Comparison of ENCODE assay signal across 30 cellular contexts in the genomic region with DNA sequence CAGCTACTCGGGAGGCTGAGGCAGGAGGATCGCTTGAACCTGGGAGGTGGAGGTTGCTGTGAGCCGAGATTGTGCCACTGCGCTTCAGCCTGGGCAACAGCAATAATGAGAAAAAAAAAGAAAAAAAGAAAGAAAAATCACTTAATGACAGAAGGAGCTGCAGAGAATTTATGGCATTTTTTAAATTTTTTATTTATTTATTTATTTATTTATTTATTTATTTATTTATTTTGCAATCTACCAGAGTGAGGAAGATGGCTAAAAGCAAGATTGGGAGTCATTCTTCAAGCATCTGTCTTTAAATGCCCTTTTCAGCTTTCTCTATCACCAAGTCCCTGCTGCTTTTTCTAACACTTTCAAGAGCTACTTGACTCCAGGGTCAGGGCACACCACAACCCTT.
"Had no signal": no experiment of that assay in that cellular context is flagged by ENCODE, and none has a peak within 500 bp of the region (broad histone marks: within the 10 kb centered on the region; RNA-seq: fewer than 3 reads in every experiment).

No MANE protein-coding gene starts in this region.

- H3K9me3 Mint-ChIP-seq: stimulated activated memory B cell treated with anti-CD40 and anti-IgM and Interleukin-4, amounts not matched to agents 10 μg/mL and 1 μg/mL and 100 μg/mL, for 72 hours; type B pancreatic cell had no signal

- DNase-seq: naive thymus-derived CD8-positive, alpha-beta T cell; occipital lobe; ovary; posterior cingulate gyrus; psoas muscle; right cardiac atrium; right lobe of liver; sigmoid colon; small intestine; stimulated activated CD4-positive, alpha-beta T cell treated with anti-CD3 and anti-CD28 coated beads, Interleukin-12 subunit alpha, Interleukin-12 subunit beta, amount 100 ng/mL, for 4 hours; stimulated activated CD4-positive, alpha-beta T cell treated with anti-CD3 and anti-CD28 coated beads, Interleukin-1b, Interleukin-23, amount 100 ng/mL, for 48 hours; stimulated activated CD4-positive, alpha-beta T cell treated with anti-CD3 and anti-CD28 coated beads, Interleukin-4, amount 100 ng/mL, for 1 hour; stimulated activated CD4-positive, alpha-beta T cell treated with anti-CD3 and anti-CD28 coated beads, Interleukin-4, amount 100 ng/mL, for 4 hours; stimulated activated CD8-positive, alpha-beta memory T cell treated with anti-CD3 and anti-CD28 coated beads, Interleukin-4, amount 100 ng/mL, for 48 hours; stimulated activated naive CD4-positive, alpha-beta T cell; stimulated activated naive CD8-positive, alpha-beta T cell treated with anti-CD3 and anti-CD28 coated beads, Interleukin-15, amount 100 ng/mL, for 72 hours; stimulated activated naive CD8-positive, alpha-beta T cell treated with anti-CD3 and anti-CD28 coated beads, Interleukin-15, Interleukin-2, amounts not matched to agents 100 U/mL and 50 U/mL, for 24 hours; substantia nigra; testis; tibial artery; transverse colon; upper lobe of right lung; uterus had no signal

- H3K27me3 Mint-ChIP-seq: naive thymus-derived CD8-positive, alpha-beta T cell; stimulated activated naive CD8-positive, alpha-beta T cell treated with anti-CD3 and anti-CD28 coated beads, Interleukin-15, amount 100 ng/mL, for 72 hours had no signal

- H3K4me3 ChIP-seq: neural progenitor cell, ovary, psoas muscle, right lobe of liver, sigmoid colon, suprapubic skin, testis, tibial artery, transverse colon, upper lobe of right lung, uterus had no signal

- H3K4me3 Mint-ChIP-seq: naive thymus-derived CD8-positive, alpha-beta T cell; nephron; neural progenitor cell; stimulated activated memory B cell treated with anti-CD40 and anti-IgM and Interleukin-4, amounts not matched to agents 10 μg/mL and 1 μg/mL and 100 μg/mL, for 72 hours; stimulated activated naive CD8-positive, alpha-beta T cell treated with anti-CD3 and anti-CD28 coated beads, Interleukin-15, amount 100 ng/mL, for 72 hours; type B pancreatic cell had no signal

- H3K36me3 Mint-ChIP-seq: neural progenitor cell; stimulated activated memory B cell treated with anti-CD40 and anti-IgM and Interleukin-4, amounts not matched to agents 10 μg/mL and 1 μg/mL and 100 μg/mL, for 72 hours; type B pancreatic cell had no signal

- ATAC-seq: naive thymus-derived CD8-positive, alpha-beta T cell; psoas muscle; right cardiac atrium; right lobe of liver; stimulated activated memory B cell treated with anti-CD40 and anti-IgM and Interleukin-4, amounts not matched to agents 10 μg/mL and 1 μg/mL and 100 μg/mL, for 72 hours; stimulated activated naive CD8-positive, alpha-beta T cell treated with anti-CD3 and anti-CD28 coated beads, Interleukin-15, amount 100 ng/mL, for 72 hours; stimulated activated naive CD8-positive, alpha-beta T cell treated with anti-CD3 and anti-CD28 coated beads, Interleukin-15, Interleukin-2, amounts not matched to agents 100 U/mL and 50 U/mL, for 24 hours had no signal

- H3K27ac ChIP-seq: neural progenitor cell, ovary, parathyroid adenoma, psoas muscle, right lobe of liver, sigmoid colon, suprapubic skin, testis, tibial artery, transverse colon, upper lobe of right lung, uterus had no signal

- H3K4me1 Mint-ChIP-seq: nephron had no signal

- H3K27me3 ChIP-seq: ovary, right lobe of liver, testis, transverse colon, upper lobe of right lung had no signal

- H3K27ac Mint-ChIP-seq: nephron; neural progenitor cell; progenitor cell of endocrine pancreas; stimulated activated memory B cell treated with anti-CD40 and anti-IgM and Interleukin-4, amounts not matched to agents 10 μg/mL and 1 μg/mL and 100 μg/mL, for 72 hours; stimulated activated naive CD8-positive, alpha-beta T cell treated with anti-CD3 and anti-CD28 coated beads, Interleukin-15, amount 100 ng/mL, for 72 hours; type B pancreatic cell had no signal

- H3K4me1 ChIP-seq: parathyroid adenoma, psoas muscle, right lobe of liver, sigmoid colon, testis, uterus had no signal

- H3K36me3 ChIP-seq: neural progenitor cell, ovary, right lobe of liver, sigmoid colon, suprapubic skin, tibial artery, transverse colon, upper lobe of right lung, uterus had no signal

- H3K9me3 ChIP-seq: ovary, psoas muscle, right lobe of liver, sigmoid colon, suprapubic skin, testis, transverse colon, upper lobe of right lung, uterus had no signal

- H3K4me2 ChIP-seq: neural progenitor cell had no signal

- FAIRE-seq: small intestine had no signal
